3 cellular contexts compared by ENCODE assay signal in genomic region chr19:42281175-42282035, GRCh38.
TF ChIP-seq lines count a peak whose summit lies in the region.

No MANE protein-coding gene starts in this region.

TF ChIP-seq in GM23338, 12 proteins besides CTCF, POLR2A, EP300 and RAD21 (continues in another document):
- TF ChIP-seq ZNF114 (CRISPR knock-in tag; IDR thresholded peaks at IDR 0.05) (no peak), EZH2 (IDR thresholded peaks at IDR 0.05; ENCODE audit: low read depth, unreplicated experiment) (no peak), REST (IDR thresholded peaks at IDR 0.05; ENCODE audit: unreplicated experiment) (no peak), EZH2phosphoT487 (IDR thresholded peaks at IDR 0.05; ENCODE audit: unreplicated experiment) (no peak), NANOG (IDR thresholded peaks at IDR 0.05; ENCODE audit: borderline replicate concordance) (no peak), ETS1 (IDR thresholded peaks at IDR 0.05) (no peak)

TF ChIP-seq in PFSK-1, 5 proteins besides CTCF, POLR2A, EP300 and RAD21:
- TF ChIP-seq TAF1 (IDR thresholded peaks at IDR 0.05; ENCODE audit: borderline replicate concordance, insufficient read depth, low read length) (no peak), FOXP2 (optimal IDR thresholded peaks at IDR 0.05; ENCODE audit: borderline replicate concordance, extremely low read depth, extremely low read length, insufficient read depth) (no peak), REST (IDR thresholded peaks at IDR 0.05; ENCODE audit: insufficient read depth in 1 of 2, low read depth in 2 of 2, low read length in 2 of 2) (no peak), POLR2AphosphoS5 (IDR thresholded peaks at IDR 0.05; ENCODE audit: low read depth, low read length) (0 out of 2 replicates have a peak, but pooled peaks have one; percentile 17), SIN3A (IDR thresholded peaks at IDR 0.05; ENCODE audit: borderline replicate concordance, insufficient read depth, low read length) (no peak)

TF ChIP-seq in HepG2, 621 proteins besides CTCF, POLR2A, EP300 and RAD21 (continues in another document):
- no peak for TF ChIP-seq ZBTB3 (CRISPR knock-in tag; IDR thresholded peaks at IDR 0.05; ENCODE audit: borderline replicate concordance, low read depth)
- TF ChIP-seq STAT6 (CRISPR knock-in tag; IDR thresholded peaks at IDR 0.05; ENCODE audit: borderline replicate concordance) = 0 out of 2 replicates have a peak, but pooled peaks have one; percentile 33
- 0 out of 2 replicates have a peak, but pooled peaks have one; percentile 37 for TF ChIP-seq ZBTB42 (CRISPR knock-in tag; IDR thresholded peaks at IDR 0.05)
- no peak for TF ChIP-seq IRF1 (CRISPR knock-in tag; IDR thresholded peaks at IDR 0.05; ENCODE audit: low read depth)
- TF ChIP-seq GATA4 (IDR thresholded peaks at IDR 0.05; ENCODE audit: borderline replicate concordance, low read depth) = 0 out of 2 replicates have a peak, but pooled peaks have one; percentile 13
- TF ChIP-seq, protein P1, sequence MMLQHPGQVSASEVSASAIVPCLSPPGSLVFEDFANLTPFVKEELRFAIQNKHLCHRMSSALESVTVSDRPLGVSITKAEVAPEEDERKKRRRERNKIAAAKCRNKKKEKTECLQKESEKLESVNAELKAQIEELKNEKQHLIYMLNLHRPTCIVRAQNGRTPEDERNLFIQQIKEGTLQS (CRISPR knock-in tag; IDR thresholded peaks at IDR 0.05) = peak; percentile 88
- TF ChIP-seq, protein P2, sequence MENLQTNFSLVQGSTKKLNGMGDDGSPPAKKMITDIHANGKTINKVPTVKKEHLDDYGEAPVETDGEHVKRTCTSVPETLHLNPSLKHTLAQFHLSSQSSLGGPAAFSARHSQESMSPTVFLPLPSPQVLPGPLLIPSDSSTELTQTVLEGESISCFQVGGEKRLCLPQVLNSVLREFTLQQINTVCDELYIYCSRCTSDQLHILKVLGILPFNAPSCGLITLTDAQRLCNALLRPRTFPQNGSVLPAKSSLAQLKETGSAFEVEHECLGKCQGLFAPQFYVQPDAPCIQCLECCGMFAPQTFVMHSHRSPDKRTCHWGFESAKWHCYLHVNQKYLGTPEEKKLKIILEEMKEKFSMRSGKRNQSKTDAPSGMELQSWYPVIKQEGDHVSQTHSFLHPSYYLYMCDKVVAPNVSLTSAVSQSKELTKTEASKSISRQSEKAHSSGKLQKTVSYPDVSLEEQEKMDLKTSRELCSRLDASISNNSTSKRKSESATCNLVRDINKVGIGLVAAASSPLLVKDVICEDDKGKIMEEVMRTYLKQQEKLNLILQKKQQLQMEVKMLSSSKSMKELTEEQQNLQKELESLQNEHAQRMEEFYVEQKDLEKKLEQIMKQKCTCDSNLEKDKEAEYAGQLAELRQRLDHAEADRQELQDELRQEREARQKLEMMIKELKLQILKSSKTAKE (CRISPR knock-in tag; IDR thresholded peaks at IDR 0.05; ENCODE audit: borderline replicate concordance) = no peak
- peak; percentile 51 for TF ChIP-seq CREM (IDR thresholded peaks at IDR 0.05)
- no peak for TF ChIP-seq CREM (CRISPR knock-in tag; IDR thresholded peaks at IDR 0.05)
- TF ChIP-seq SAP130 (CRISPR knock-in tag; IDR thresholded peaks at IDR 0.05; ENCODE audit: low read depth) = peak; percentile 29; the same call in 1 of the 2 replicates
- TF ChIP-seq, protein P3, sequence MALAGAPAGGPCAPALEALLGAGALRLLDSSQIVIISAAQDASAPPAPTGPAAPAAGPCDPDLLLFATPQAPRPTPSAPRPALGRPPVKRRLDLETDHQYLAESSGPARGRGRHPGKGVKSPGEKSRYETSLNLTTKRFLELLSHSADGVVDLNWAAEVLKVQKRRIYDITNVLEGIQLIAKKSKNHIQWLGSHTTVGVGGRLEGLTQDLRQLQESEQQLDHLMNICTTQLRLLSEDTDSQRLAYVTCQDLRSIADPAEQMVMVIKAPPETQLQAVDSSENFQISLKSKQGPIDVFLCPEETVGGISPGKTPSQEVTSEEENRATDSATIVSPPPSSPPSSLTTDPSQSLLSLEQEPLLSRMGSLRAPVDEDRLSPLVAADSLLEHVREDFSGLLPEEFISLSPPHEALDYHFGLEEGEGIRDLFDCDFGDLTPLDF (CRISPR knock-in tag; IDR thresholded peaks at IDR 0.05) = no peak
- TF ChIP-seq ZBTB7A (CRISPR knock-in tag; IDR thresholded peaks at IDR 0.05) = no peak
- peak; percentile 29; the same call in 1 of the 2 replicates for TF ChIP-seq ZNF317 (CRISPR knock-in tag; IDR thresholded peaks at IDR 0.05)
- no peak for TF ChIP-seq ZNF562 (CRISPR knock-in tag; IDR thresholded peaks at IDR 0.05; ENCODE audit: borderline replicate concordance)
- TF ChIP-seq SMAD1 (CRISPR knock-in tag; IDR thresholded peaks at IDR 0.05; ENCODE audit: borderline replicate concordance, low read depth) = no peak; the same call in 1 of the 2 replicates
- TF ChIP-seq MLX (CRISPR knock-in tag; IDR thresholded peaks at IDR 0.05) = no peak
- no peak for TF ChIP-seq ZNF703 (CRISPR knock-in tag; IDR thresholded peaks at IDR 0.05; ENCODE audit: borderline replicate concordance)
- TF ChIP-seq, protein P4, sequence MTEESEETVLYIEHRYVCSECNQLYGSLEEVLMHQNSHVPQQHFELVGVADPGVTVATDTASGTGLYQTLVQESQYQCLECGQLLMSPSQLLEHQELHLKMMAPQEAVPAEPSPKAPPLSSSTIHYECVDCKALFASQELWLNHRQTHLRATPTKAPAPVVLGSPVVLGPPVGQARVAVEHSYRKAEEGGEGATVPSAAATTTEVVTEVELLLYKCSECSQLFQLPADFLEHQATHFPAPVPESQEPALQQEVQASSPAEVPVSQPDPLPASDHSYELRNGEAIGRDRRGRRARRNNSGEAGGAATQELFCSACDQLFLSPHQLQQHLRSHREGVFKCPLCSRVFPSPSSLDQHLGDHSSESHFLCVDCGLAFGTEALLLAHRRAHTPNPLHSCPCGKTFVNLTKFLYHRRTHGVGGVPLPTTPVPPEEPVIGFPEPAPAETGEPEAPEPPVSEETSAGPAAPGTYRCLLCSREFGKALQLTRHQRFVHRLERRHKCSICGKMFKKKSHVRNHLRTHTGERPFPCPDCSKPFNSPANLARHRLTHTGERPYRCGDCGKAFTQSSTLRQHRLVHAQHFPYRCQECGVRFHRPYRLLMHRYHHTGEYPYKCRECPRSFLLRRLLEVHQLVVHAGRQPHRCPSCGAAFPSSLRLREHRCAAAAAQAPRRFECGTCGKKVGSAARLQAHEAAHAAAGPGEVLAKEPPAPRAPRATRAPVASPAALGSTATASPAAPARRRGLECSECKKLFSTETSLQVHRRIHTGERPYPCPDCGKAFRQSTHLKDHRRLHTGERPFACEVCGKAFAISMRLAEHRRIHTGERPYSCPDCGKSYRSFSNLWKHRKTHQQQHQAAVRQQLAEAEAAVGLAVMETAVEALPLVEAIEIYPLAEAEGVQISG (CRISPR knock-in tag; IDR thresholded peaks at IDR 0.05) = peak; percentile 27; the same call in 1 of the 2 replicates
- no peak for TF ChIP-seq ZNF225 (CRISPR knock-in tag; IDR thresholded peaks at IDR 0.05)
- TF ChIP-seq SP4 (CRISPR knock-in tag; IDR thresholded peaks at IDR 0.05) = peak; percentile 31; the same call in 1 of the 2 replicates
- TF ChIP-seq POGZ (CRISPR knock-in tag; IDR thresholded peaks at IDR 0.05) = peak; percentile 47; the same call in 1 of the 2 replicates
- TF ChIP-seq, protein P5, sequence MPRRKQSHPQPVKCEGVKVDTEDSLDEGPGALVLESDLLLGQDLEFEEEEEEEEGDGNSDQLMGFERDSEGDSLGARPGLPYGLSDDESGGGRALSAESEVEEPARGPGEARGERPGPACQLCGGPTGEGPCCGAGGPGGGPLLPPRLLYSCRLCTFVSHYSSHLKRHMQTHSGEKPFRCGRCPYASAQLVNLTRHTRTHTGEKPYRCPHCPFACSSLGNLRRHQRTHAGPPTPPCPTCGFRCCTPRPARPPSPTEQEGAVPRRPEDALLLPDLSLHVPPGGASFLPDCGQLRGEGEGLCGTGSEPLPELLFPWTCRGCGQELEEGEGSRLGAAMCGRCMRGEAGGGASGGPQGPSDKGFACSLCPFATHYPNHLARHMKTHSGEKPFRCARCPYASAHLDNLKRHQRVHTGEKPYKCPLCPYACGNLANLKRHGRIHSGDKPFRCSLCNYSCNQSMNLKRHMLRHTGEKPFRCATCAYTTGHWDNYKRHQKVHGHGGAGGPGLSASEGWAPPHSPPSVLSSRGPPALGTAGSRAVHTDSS (CRISPR knock-in tag; conservative IDR thresholded peaks at IDR 0.05) = no peak
- peak; percentile 76 for TF ChIP-seq SOX13 (IDR thresholded peaks at IDR 0.05)
- TF ChIP-seq SOX13 (CRISPR knock-in tag; conservative IDR thresholded peaks at IDR 0.05 in 1 of 2, IDR thresholded peaks at IDR 0.05 in 1 of 2) = peak in 1 of 2 experiments; percentile 82; a peak in 2 of 4 replicates
- TF ChIP-seq TBX2 (CRISPR knock-in tag; IDR thresholded peaks at IDR 0.05; ENCODE audit: borderline replicate concordance) = 0 out of 2 replicates have a peak, but pooled peaks have one; percentile 16
- TF ChIP-seq PPARG (CRISPR knock-in tag; conservative IDR thresholded peaks at IDR 0.05) = no peak
- no peak for TF ChIP-seq MLLT10 (CRISPR knock-in tag; IDR thresholded peaks at IDR 0.05)
- TF ChIP-seq MEIS1 (CRISPR knock-in tag; IDR thresholded peaks at IDR 0.05; ENCODE audit: borderline replicate concordance) = no peak; the same call in 1 of the 2 replicates
- TF ChIP-seq GFI1 (CRISPR knock-in tag; IDR thresholded peaks at IDR 0.05; ENCODE audit: borderline replicate concordance) = peak; percentile 29; the same call in 1 of the 2 replicates
- no peak for TF ChIP-seq LCORL (IDR thresholded peaks at IDR 0.05)
- TF ChIP-seq LCORL (CRISPR knock-in tag; IDR thresholded peaks at IDR 0.05) = 0 out of 2 replicates have a peak, but pooled peaks have one; percentile 39
- peak; percentile 59 for TF ChIP-seq ZNF746 (CRISPR knock-in tag; IDR thresholded peaks at IDR 0.05)
- peak; percentile 54; the same call in 1 of the 2 replicates for TF ChIP-seq ZGPAT (CRISPR knock-in tag; IDR thresholded peaks at IDR 0.05)
- TF ChIP-seq SNAPC4 (CRISPR knock-in tag; IDR thresholded peaks at IDR 0.05) = 0 out of 2 replicates have a peak, but pooled peaks have one; percentile 36
